ENCODE assay signal across 22 cellular contexts in the genomic region with DNA sequence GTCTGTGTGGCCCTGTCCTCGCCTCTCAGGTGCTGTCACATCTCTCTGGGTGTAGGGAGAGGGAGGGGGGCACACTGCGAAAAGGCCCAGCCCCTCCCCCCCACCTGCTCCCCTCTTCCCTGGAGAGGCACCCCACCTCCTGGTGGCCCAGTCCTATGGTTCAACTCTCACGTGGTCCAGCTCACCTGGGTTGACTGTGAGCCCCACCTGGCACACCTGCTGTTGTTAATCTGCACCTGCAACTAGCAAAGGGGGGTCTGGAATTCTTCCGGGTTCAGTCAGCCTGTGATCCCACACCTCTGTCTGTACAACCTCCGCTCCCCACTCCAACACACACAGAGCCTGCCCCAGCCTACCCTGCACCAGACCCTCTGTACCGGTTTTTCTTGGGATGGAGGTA. TPM values are rescaled to one million over a fixed set of nuclear protein-coding genes. Genes with fewer than 3 reads are reported as not detected.
DNase-seq lines count a peak whose midpoint lies in the region; ATAC-seq, FAIRE-seq and TF ChIP-seq lines count a peak whose summit lies in the region.
"Had no signal": no experiment of that assay in that cellular context is flagged by ENCODE, and none has a peak within 500 bp of the region (broad histone marks: within the 10 kb centered on the region; RNA-seq: fewer than 3 reads in every experiment).

No MANE protein-coding gene starts in this region.

- no peak for FAIRE-seq in HepG2 (lab: Jason Lieb, UNC)
- FAIRE-seq: RCC 7860 had no signal

- peak overlapping the region in 1 of 3 experiments; percentile 5; a peak in 1 of 6 replicates for H3K4me3 ChIP-seq in HepG2 (replicated peaks in 1 of 3; ENCODE audit: insufficient read depth in 1 of 3, low read depth in 2 of 3, low read length in 3 of 3)
- H3K4me3 ChIP-seq in right lobe of liver: no peak overlapping the region
- H3K4me3 ChIP-seq in SU-DHL-6 (ENCODE audit: insufficient read depth, low read length, poor library complexity, severe bottlenecking): no peak overlapping the region
- H3K4me3 ChIP-seq: esophagus muscularis mucosa, SK-N-MC, tibial artery had no signal

- peaks cover 1 to 5% of the 10 kb centered on the region in 2 experiments; a peak in 3 of 5 replicates for H3K36me3 ChIP-seq in HepG2 (replicated peaks in 1 of 2; ENCODE audit: control insufficient read depth in 1 of 2, insufficient read depth in 2 of 2, low read length in 2 of 2)
- peaks cover 0 to 1% (median 0%) of the 10 kb centered on the region in 4 donors for H3K36me3 ChIP-seq in right lobe of liver
- no peaks in the 10 kb centered on the region for H3K36me3 ChIP-seq in SU-DHL-6 (ENCODE audit: low read length)

- in situ Hi-C loops in HepG2 (cut with HindIII; ENCODE audit: extremely low pct_ligation_motif_present, low pct_unique_long_range_greater_than_20kb): no loop called here

- TF ChIP-seq RAD21 in HepG2 (CRISPR knock-in tag; IDR thresholded peaks at IDR 0.05): no peak

- peaks cover 33 to 77% of the 10 kb centered on the region in 2 donors for H3K4me1 Mint-ChIP-seq in stimulated activated naive B cell treated with anti-CD40 and anti-IgM and Interleukin-4, amounts not matched to agents 10 μg/mL and 1 μg/mL and 100 μg/mL, for 72 hours

- peaks cover 35 to 40% of the 10 kb centered on the region in 2 donors for H3K36me3 Mint-ChIP-seq in stimulated activated naive B cell treated with anti-CD40 and anti-IgM and Interleukin-4, amounts not matched to agents 10 μg/mL and 1 μg/mL and 100 μg/mL, for 72 hours

- H3K9ac ChIP-seq in HepG2 (ENCODE audit: insufficient read depth, low read depth, low read length): no peak overlapping the region
- H3K9ac ChIP-seq in SU-DHL-6 (ENCODE audit: low read length): no peak overlapping the region
- H3K9ac ChIP-seq: parathyroid adenoma had no signal

- no peak overlapping the region for H2AFZ ChIP-seq in HepG2 (ENCODE audit: low read length)
- no peak overlapping the region for H2AFZ ChIP-seq in SU-DHL-6 (ENCODE audit: low read depth, low read length, severe bottlenecking)
- H2AFZ ChIP-seq: parathyroid adenoma had no signal

- H3K9me3 ChIP-seq in HepG2 (ENCODE audit: low read length) (no peaks in the 10 kb centered on the region), right lobe of liver (no peaks in the 10 kb centered on the region), SU-DHL-6 (ENCODE audit: insufficient read depth, low read length) (no peaks in the 10 kb centered on the region)
- H3K9me3 ChIP-seq: esophagus muscularis mucosa, tibial artery had no signal

- no peak; the same call in 1 of the 2 replicates for TF ChIP-seq CTCF in HepG2 (CRISPR knock-in tag; IDR thresholded peaks at IDR 0.05)
- no peak for TF ChIP-seq CTCF in right lobe of liver (IDR thresholded peaks at IDR 0.05)
- TF ChIP-seq CTCF in SU-DHL-6 (IDR thresholded peaks at IDR 0.05; ENCODE audit: insufficient read depth, low read length, poor library complexity, severe bottlenecking): no peak

- peak overlapping the region; percentile 87 for H3K4me2 ChIP-seq in HepG2 (ENCODE audit: low read depth, low read length)
- peak overlapping the region; percentile 22 for H3K4me2 ChIP-seq in SU-DHL-6 (ENCODE audit: low read depth, low read length, poor library complexity, severe bottlenecking)

- H3K4me3 Mint-ChIP-seq in stimulated activated naive B cell treated with anti-CD40 and anti-IgM and Interleukin-4, amounts not matched to agents 10 μg/mL and 1 μg/mL and 100 μg/mL, for 72 hours: peak overlapping the region in 1 of 2 donors; percentile 13
- H3K4me3 Mint-ChIP-seq: activated naive CD8-positive, alpha-beta T cell treated with anti-CD3 and anti-CD28 coated beads, Interleukin-2, amount 10 ng/mL, durations not matched to agents 7 days and 5 days; HFFc6; stimulated activated effector memory CD8-positive, alpha-beta T cell treated with anti-CD3 and anti-CD28 coated beads, Interleukin-12 subunit alpha, Interleukin-12 subunit beta, amount 100 ng/mL, for 72 hours had no signal

- no peak overlapping the region for H3K27ac ChIP-seq in HepG2 (ENCODE audit: extremely low read length, insufficient read depth, low read length)
- no peak overlapping the region for H3K27ac ChIP-seq in right lobe of liver
- peak overlapping the region; percentile 27; the same call in 1 of the 2 replicates for H3K27ac ChIP-seq in SU-DHL-6 (ENCODE audit: low read depth, low read length)
- H3K27ac ChIP-seq: esophagus muscularis mucosa, parathyroid adenoma, SK-N-MC, tibial artery had no signal

- DNase-seq in HepG2 (ENCODE audit: low spot score): no peak
- no peak for DNase-seq in right lobe of liver
- no peak for DNase-seq in stimulated activated naive B cell treated with anti-CD40 and anti-IgM and Interleukin-4, amounts not matched to agents 10 μg/mL and 1 μg/mL and 100 μg/mL, for 72 hours
- DNase-seq in NCI-H1048 (lab: John Stamatoyannopoulos, UW): no peak
- DNase-seq: activated naive CD8-positive, alpha-beta T cell treated with anti-CD3 and anti-CD28 coated beads, Interleukin-2, amount 10 ng/mL, durations not matched to agents 7 days and 5 days; effector memory CD4-positive, alpha-beta T cell; HFFc6; KG1; kidney glomerular epithelial cell; naive thymus-derived CD4-positive, alpha-beta T cell; NK-92 treated with Interleukin-12 subunit alpha and Interleukin-12 subunit beta, amount 100 ng/mL, for 24 hours; tibial artery had no signal

- POLR2A ChIA-PET in HepG2 (lab: Yijun Ruan, JAX): interaction anchor here (1.1 to 1.4 kb wide), 2 partner anchors 15 to 32 kb away, joined by 3 to 4 read pairs; no protein-coding TSS in a partner anchor

- H3K27me3 Mint-ChIP-seq in stimulated activated naive B cell treated with anti-CD40 and anti-IgM and Interleukin-4, amounts not matched to agents 10 μg/mL and 1 μg/mL and 100 μg/mL, for 72 hours: no peaks in the 10 kb centered on the region
- H3K27me3 Mint-ChIP-seq: naive thymus-derived CD4-positive, alpha-beta T cell had no signal

- H3K27me3 ChIP-seq in HepG2 (ENCODE audit: control insufficient read depth in 1 of 2, insufficient read depth in 2 of 2, low read length in 2 of 2) (peaks cover 0 to 2% of the 10 kb centered on the region in 2 experiments; a peak in 1 of 5 replicates), right lobe of liver (no peaks in the 10 kb centered on the region), SU-DHL-6 (ENCODE audit: low read length) (no peaks in the 10 kb centered on the region)
- H3K27me3 ChIP-seq: esophagus muscularis mucosa, tibial artery had no signal

- no peaks in the 10 kb centered on the region for H3K9me3 Mint-ChIP-seq in stimulated activated naive B cell treated with anti-CD40 and anti-IgM and Interleukin-4, amounts not matched to agents 10 μg/mL and 1 μg/mL and 100 μg/mL, for 72 hours
- H3K9me3 Mint-ChIP-seq: activated naive CD8-positive, alpha-beta T cell treated with anti-CD3 and anti-CD28 coated beads, Interleukin-2, amount 10 ng/mL, durations not matched to agents 7 days and 5 days; HFFc6; naive thymus-derived CD4-positive, alpha-beta T cell; stimulated activated effector memory CD8-positive, alpha-beta T cell treated with anti-CD3 and anti-CD28 coated beads, Interleukin-12 subunit alpha, Interleukin-12 subunit beta, amount 100 ng/mL, for 72 hours had no signal

- peaks cover 5% of the 10 kb centered on the region; the same call in 1 of the 2 replicates for H4K20me1 ChIP-seq in HepG2 (ENCODE audit: insufficient read depth, low read length)
- H4K20me1 ChIP-seq in SU-DHL-6 (ENCODE audit: low read depth, low read length): no peaks in the 10 kb centered on the region; the same call in 1 of the 2 replicates

- 28% methylated on average over 5 of the region's 6 CpGs for WGBS in HepG2 (ENCODE audit: low lambda C conversion rate)
- 62% methylated on average over 3 of the region's 6 CpGs for WGBS in right lobe of liver (ENCODE audit: insufficient coverage, low coverage, low lambda C conversion rate, missing lambda C conversion rate)

- H3K4me1 ChIP-seq in HepG2 (ENCODE audit: insufficient read depth, low read length) (peaks cover 65% of the 10 kb centered on the region), right lobe of liver (peaks cover 0 to 7% (median 0%) of the 10 kb centered on the region in 4 donors)

- peaks cover 16% of the 10 kb centered on the region for H3F3A ChIP-seq in SU-DHL-6 (ENCODE audit: insufficient read depth)

- TF ChIP-seq EP300 in HepG2 (IDR thresholded peaks at IDR 0.05; ENCODE audit: low read depth in 2 of 2, low read length in 2 of 2): no peak
- TF ChIP-seq EP300 in HepG2 (CRISPR knock-in tag; IDR thresholded peaks at IDR 0.05; ENCODE audit: borderline replicate concordance): no peak

- intact Hi-C loops in HepG2 (cut with micrococcal nuclease; ENCODE audit: unreplicated experiment): loop anchor here (5.0 kb wide), 1 partner anchor 39 kb away; a partner anchor contains a TSS
- intact Hi-C loops in right lobe of liver (cut with DNase I): loop anchor here in 1 of 2 donors (5.0 kb wide), 1 partner anchor 54 kb away; no protein-coding TSS in a partner anchor

- no peaks in the 10 kb centered on the region for H3K9me2 ChIP-seq in SU-DHL-6 (replicated peaks; ENCODE audit: insufficient read depth, low read length)

- no TSS peak for BruUV-seq in HepG2 (replicated peaks; lab: Mats Ljungman, UMichigan)

- H3K27ac Mint-ChIP-seq in stimulated activated naive B cell treated with anti-CD40 and anti-IgM and Interleukin-4, amounts not matched to agents 10 μg/mL and 1 μg/mL and 100 μg/mL, for 72 hours: peak overlapping the region; percentile 47
- H3K27ac Mint-ChIP-seq: activated naive CD8-positive, alpha-beta T cell treated with anti-CD3 and anti-CD28 coated beads, Interleukin-2, amount 10 ng/mL, durations not matched to agents 7 days and 5 days; HFFc6; stimulated activated effector memory CD8-positive, alpha-beta T cell treated with anti-CD3 and anti-CD28 coated beads, Interleukin-12 subunit alpha, Interleukin-12 subunit beta, amount 100 ng/mL, for 72 hours had no signal

- H3K79me2 ChIP-seq in HepG2 (ENCODE audit: insufficient read depth, low read length) (peaks cover 8% of the 10 kb centered on the region), SU-DHL-6 (ENCODE audit: insufficient read depth, low read length) (peaks cover 30% of the 10 kb centered on the region)
- H3K79me2 ChIP-seq: parathyroid adenoma had no signal

- ATAC-seq in HepG2 (no peak), right lobe of liver (no peak), GM21737 (IDR thresholded peaks at IDR 0.05; ENCODE audit: unreplicated experiment) (no peak)
- no peak for ATAC-seq in stimulated activated naive B cell treated with anti-CD40 and anti-IgM and Interleukin-4, amounts not matched to agents 10 μg/mL and 1 μg/mL and 100 μg/mL, for 72 hours (replicated peaks)
- ATAC-seq: activated CD4-positive, CD25-positive, alpha-beta regulatory T cell treated with anti-CD3 and anti-CD28 coated beads, Interleukin-2, amount 50 U/mL, for 24 hours; naive thymus-derived CD4-positive, alpha-beta T cell; sciatic nerve; stimulated activated effector memory CD8-positive, alpha-beta T cell treated with anti-CD3 and anti-CD28 coated beads, Interleukin-12 subunit alpha, Interleukin-12 subunit beta, amount 100 ng/mL, for 72 hours had no signal

- no peak for TF ChIP-seq POLR2A in HepG2 (IDR thresholded peaks at IDR 0.05; ENCODE audit: insufficient read depth in 1 of 2, low read depth in 2 of 2, low read length in 2 of 2)
- TF ChIP-seq POLR2A in right lobe of liver (IDR thresholded peaks at IDR 0.05): no peak

- CTCF ChIA-PET in HepG2 (lab: Yijun Ruan, JAX; ENCODE audit: low intra/inter-chr PET ratio, low total read pairs): no interaction called here

RNA-seq across cellular contexts. Expression of a gene that starts 2.0 kb away (rescaled TPM):
- total RNA-seq in HepG2 (2016; rRNA removed; fragmentation: Illumina TruSeq; extraction: Trizol): 28.7 and 46.7 TPM in 2 replicates
- 15.8 and 18.7 TPM in 2 replicates for total RNA-seq in HepG2 (2016; cell fraction: cytosol; rRNA removed; fragmentation: Illumina TruSeq; extraction: Trizol; ENCODE audit: low read depth)
- 21.7 and 51.0 TPM in 2 replicates for total RNA-seq in HepG2 (2016; cell fraction: insoluble cytoplasmic fraction; rRNA removed; fragmentation: Illumina TruSeq; extraction: Trizol)
- total RNA-seq in HepG2 (2016; cell fraction: membrane; rRNA removed; fragmentation: Illumina TruSeq; extraction: Trizol): 31.9 and 34.8 TPM in 2 replicates
- total RNA-seq in HepG2 (2016; cell fraction: nucleus; rRNA removed; fragmentation: Illumina TruSeq; extraction: Trizol): 43.0 and 51.6 TPM in 2 replicates
- 170 and 192 TPM in 2 replicates for polyA plus RNA-seq in HepG2 (2011; rRNA removed)
- polyA plus RNA-seq in HepG2 (2011; cell fraction: cytosol; rRNA removed): 200 and 244 TPM in 2 replicates
- 116 and 129 TPM in 2 replicates for polyA plus RNA-seq in HepG2 (2011; cell fraction: nucleus; rRNA removed)
- polyA plus RNA-seq in HepG2 (2012): 52.7 and 59.2 TPM in 2 replicates
- polyA plus RNA-seq in HepG2 (2016; cell fraction: cytosol; fragmentation: Illumina TruSeq; extraction: Trizol; ENCODE audit: low read depth): 35.1 and 40.6 TPM in 2 replicates
- polyA plus RNA-seq in HepG2 (2016; cell fraction: insoluble cytoplasmic fraction; fragmentation: Illumina TruSeq; extraction: Trizol; ENCODE audit: low read depth): 52.5 and 60.0 TPM in 2 replicates
- 62.1 and 68.8 TPM in 2 replicates for polyA plus RNA-seq in HepG2 (2016; cell fraction: membrane; fragmentation: Illumina TruSeq; extraction: Trizol; ENCODE audit: low read depth)
- 160 and 166 TPM in 2 replicates for polyA plus RNA-seq in HepG2 (2016; cell fraction: nucleus; fragmentation: Illumina TruSeq; extraction: Trizol; ENCODE audit: insufficient read depth, low read depth)
- 231 and 401 TPM in 2 replicates for polyA minus RNA-seq in HepG2 (2011; rRNA and poly(A)+ RNA removed; ENCODE audit: low replicate concordance)
- 73.3 and 75.3 TPM in 2 replicates for polyA minus RNA-seq in HepG2 (2011; cell fraction: cytosol; rRNA and poly(A)+ RNA removed)
- polyA minus RNA-seq in HepG2 (2011; cell fraction: nucleus; rRNA and poly(A)+ RNA removed): 23.0 and 28.7 TPM in 2 replicates
- total RNA-seq in right lobe of liver: 10 to 100 TPM; 43.3 to 55.8 (median 50.4) TPM

RNA-seq across cellular contexts. Expression of a gene that starts 20.2 kb away (rescaled TPM):
- 0.22 and 1.7 TPM in 2 replicates for total RNA-seq in HepG2 (2016; rRNA removed; fragmentation: Illumina TruSeq; extraction: Trizol)
- 0.51 and 0.88 TPM in 2 replicates for total RNA-seq in HepG2 (2016; cell fraction: cytosol; rRNA removed; fragmentation: Illumina TruSeq; extraction: Trizol; ENCODE audit: low read depth)
- total RNA-seq in HepG2 (2016; cell fraction: insoluble cytoplasmic fraction; rRNA removed; fragmentation: Illumina TruSeq; extraction: Trizol): 0.84 and 0.86 TPM in 2 replicates
- total RNA-seq in HepG2 (2016; cell fraction: membrane; rRNA removed; fragmentation: Illumina TruSeq; extraction: Trizol): 1.1 and 1.2 TPM in 2 replicates
- 0.38 and 2.4 TPM in 2 replicates for total RNA-seq in HepG2 (2016; cell fraction: nucleus; rRNA removed; fragmentation: Illumina TruSeq; extraction: Trizol)
- 1.9 and 2.8 TPM in 2 replicates for polyA plus RNA-seq in HepG2 (2011; rRNA removed)
- polyA plus RNA-seq in HepG2 (2011; cell fraction: cytosol; rRNA removed): 1.1 and 1.8 TPM in 2 replicates
- 5.8 and 10.0 TPM in 2 replicates for polyA plus RNA-seq in HepG2 (2011; cell fraction: nucleus; rRNA removed)
- polyA plus RNA-seq in HepG2 (2012): 1.5 and 2.2 TPM in 2 replicates
- 0.23 and 0.46 TPM in 2 replicates for polyA plus RNA-seq in HepG2 (2016; cell fraction: cytosol; fragmentation: Illumina TruSeq; extraction: Trizol; ENCODE audit: low read depth)
- polyA plus RNA-seq in HepG2 (2016; cell fraction: insoluble cytoplasmic fraction; fragmentation: Illumina TruSeq; extraction: Trizol; ENCODE audit: low read depth): 0.60 TPM in 1 of 2 replicates, not detected in the other
- polyA plus RNA-seq in HepG2 (2016; cell fraction: membrane; fragmentation: Illumina TruSeq; extraction: Trizol; ENCODE audit: low read depth): 0.59 and 1.1 TPM in 2 replicates
- 2.4 and 2.9 TPM in 2 replicates for polyA plus RNA-seq in HepG2 (2016; cell fraction: nucleus; fragmentation: Illumina TruSeq; extraction: Trizol; ENCODE audit: insufficient read depth, low read depth)
- polyA minus RNA-seq in HepG2 (2011; rRNA and poly(A)+ RNA removed; ENCODE audit: low replicate concordance): 0.72 TPM in 1 of 2 replicates, not detected in the other
- not detected in 2 replicates for polyA minus RNA-seq in HepG2 (2011; cell fraction: cytosol; rRNA and poly(A)+ RNA removed)
- 1.5 and 3.1 TPM in 2 replicates for polyA minus RNA-seq in HepG2 (2011; cell fraction: nucleus; rRNA and poly(A)+ RNA removed)
- total RNA-seq in right lobe of liver: not detected
- total RNA-seq: activated naive CD8-positive, alpha-beta T cell treated with anti-CD3 and anti-CD28 coated beads, Interleukin-2, amount 10 ng/mL, durations not matched to agents 7 days and 5 days; chondrocyte; esophagus muscularis mucosa; HFFc6 had no signal
- polyA plus RNA-seq: naive thymus-derived CD4-positive, alpha-beta T cell had no signal

RNA-seq across cellular contexts. Expression of a gene that starts 20.4 kb away (rescaled TPM):
- 96.0 and 114 TPM in 2 replicates for total RNA-seq in HepG2 (2016; rRNA removed; fragmentation: Illumina TruSeq; extraction: Trizol)
- total RNA-seq in HepG2 (2016; cell fraction: cytosol; rRNA removed; fragmentation: Illumina TruSeq; extraction: Trizol; ENCODE audit: low read depth): 20.1 and 22.9 TPM in 2 replicates
- total RNA-seq in HepG2 (2016; cell fraction: insoluble cytoplasmic fraction; rRNA removed; fragmentation: Illumina TruSeq; extraction: Trizol): 95.6 and 109 TPM in 2 replicates
- total RNA-seq in HepG2 (2016; cell fraction: membrane; rRNA removed; fragmentation: Illumina TruSeq; extraction: Trizol): 30.2 and 33.7 TPM in 2 replicates
- total RNA-seq in HepG2 (2016; cell fraction: nucleus; rRNA removed; fragmentation: Illumina TruSeq; extraction: Trizol): 38.0 and 39.0 TPM in 2 replicates
- 33.2 and 45.0 TPM in 2 replicates for polyA plus RNA-seq in HepG2 (2011; rRNA removed)
- polyA plus RNA-seq in HepG2 (2011; cell fraction: cytosol; rRNA removed): 36.3 and 78.7 TPM in 2 replicates
- 27.9 and 41.4 TPM in 2 replicates for polyA plus RNA-seq in HepG2 (2011; cell fraction: nucleus; rRNA removed)
- polyA plus RNA-seq in HepG2 (2012): 15.9 and 24.5 TPM in 2 replicates
- polyA plus RNA-seq in HepG2 (2016; cell fraction: cytosol; fragmentation: Illumina TruSeq; extraction: Trizol; ENCODE audit: low read depth): 18.4 and 18.5 TPM in 2 replicates
- polyA plus RNA-seq in HepG2 (2016; cell fraction: insoluble cytoplasmic fraction; fragmentation: Illumina TruSeq; extraction: Trizol; ENCODE audit: low read depth): 130 and 138 TPM in 2 replicates
- 21.2 and 23.8 TPM in 2 replicates for polyA plus RNA-seq in HepG2 (2016; cell fraction: membrane; fragmentation: Illumina TruSeq; extraction: Trizol; ENCODE audit: low read depth)
- 61.0 and 63.4 TPM in 2 replicates for polyA plus RNA-seq in HepG2 (2016; cell fraction: nucleus; fragmentation: Illumina TruSeq; extraction: Trizol; ENCODE audit: insufficient read depth, low read depth)
- 74.6 and 146 TPM in 2 replicates for polyA minus RNA-seq in HepG2 (2011; rRNA and poly(A)+ RNA removed; ENCODE audit: low replicate concordance)
- 21.4 and 38.3 TPM in 2 replicates for polyA minus RNA-seq in HepG2 (2011; cell fraction: cytosol; rRNA and poly(A)+ RNA removed)
- polyA minus RNA-seq in HepG2 (2011; cell fraction: nucleus; rRNA and poly(A)+ RNA removed): 10.7 and 15.2 TPM in 2 replicates
- 1 to 10 TPM; 2.1 to 8.3 (median 4.7) TPM for total RNA-seq in right lobe of liver

RNA-seq across cellular contexts. Expression of a gene that starts 20.7 kb away (rescaled TPM):
- total RNA-seq in HepG2 (2016; rRNA removed; fragmentation: Illumina TruSeq; extraction: Trizol): 270 and 327 TPM in 2 replicates
- total RNA-seq in HepG2 (2016; cell fraction: cytosol; rRNA removed; fragmentation: Illumina TruSeq; extraction: Trizol; ENCODE audit: low read depth): 87.2 and 91.8 TPM in 2 replicates
- total RNA-seq in HepG2 (2016; cell fraction: insoluble cytoplasmic fraction; rRNA removed; fragmentation: Illumina TruSeq; extraction: Trizol): 272 and 349 TPM in 2 replicates
- total RNA-seq in HepG2 (2016; cell fraction: membrane; rRNA removed; fragmentation: Illumina TruSeq; extraction: Trizol): 147 and 156 TPM in 2 replicates
- 146 and 156 TPM in 2 replicates for total RNA-seq in HepG2 (2016; cell fraction: nucleus; rRNA removed; fragmentation: Illumina TruSeq; extraction: Trizol)
- polyA plus RNA-seq in HepG2 (2011; rRNA removed): 249 and 317 TPM in 2 replicates
- polyA plus RNA-seq in HepG2 (2011; cell fraction: cytosol; rRNA removed): 229 and 274 TPM in 2 replicates
- 417 and 490 TPM in 2 replicates for polyA plus RNA-seq in HepG2 (2011; cell fraction: nucleus; rRNA removed)
- 302 and 303 TPM in 2 replicates for polyA plus RNA-seq in HepG2 (2012)
- polyA plus RNA-seq in HepG2 (2016; cell fraction: cytosol; fragmentation: Illumina TruSeq; extraction: Trizol; ENCODE audit: low read depth): 66.5 and 75.3 TPM in 2 replicates
- polyA plus RNA-seq in HepG2 (2016; cell fraction: insoluble cytoplasmic fraction; fragmentation: Illumina TruSeq; extraction: Trizol; ENCODE audit: low read depth): 406 and 430 TPM in 2 replicates
- polyA plus RNA-seq in HepG2 (2016; cell fraction: membrane; fragmentation: Illumina TruSeq; extraction: Trizol; ENCODE audit: low read depth): 103 and 126 TPM in 2 replicates
- polyA plus RNA-seq in HepG2 (2016; cell fraction: nucleus; fragmentation: Illumina TruSeq; extraction: Trizol; ENCODE audit: insufficient read depth, low read depth): 409 and 442 TPM in 2 replicates
- polyA minus RNA-seq in HepG2 (2011; rRNA and poly(A)+ RNA removed; ENCODE audit: low replicate concordance): 60.4 and 341 TPM in 2 replicates
- polyA minus RNA-seq in HepG2 (2011; cell fraction: cytosol; rRNA and poly(A)+ RNA removed): 127 and 156 TPM in 2 replicates
- polyA minus RNA-seq in HepG2 (2011; cell fraction: nucleus; rRNA and poly(A)+ RNA removed): 114 and 156 TPM in 2 replicates
- 100 to 1,000 TPM in 5 of 6 experiments, 10 to 100 TPM in 1; 96.6 to 156 (median 142) TPM for total RNA-seq in right lobe of liver

RNA-seq across cellular contexts. Expression of a gene that starts 35.8 kb away (rescaled TPM):
- total RNA-seq in HepG2 (2016; rRNA removed; fragmentation: Illumina TruSeq; extraction: Trizol) (0.08 and 0.53 TPM in 2 replicates), right lobe of liver (1 to 10 TPM; 2.4 to 7.2 (median 4.8) TPM)
- 0.09 and 0.61 TPM in 2 replicates for total RNA-seq in HepG2 (2016; cell fraction: cytosol; rRNA removed; fragmentation: Illumina TruSeq; extraction: Trizol; ENCODE audit: low read depth)
- 0.04 and 0.65 TPM in 2 replicates for total RNA-seq in HepG2 (2016; cell fraction: insoluble cytoplasmic fraction; rRNA removed; fragmentation: Illumina TruSeq; extraction: Trizol)
- total RNA-seq in HepG2 (2016; cell fraction: membrane; rRNA removed; fragmentation: Illumina TruSeq; extraction: Trizol): 0.83 TPM in 2 replicates
- 0.85 and 1.9 TPM in 2 replicates for total RNA-seq in HepG2 (2016; cell fraction: nucleus; rRNA removed; fragmentation: Illumina TruSeq; extraction: Trizol)
- polyA plus RNA-seq in HepG2 (2011; rRNA removed): 7.8 and 11.1 TPM in 2 replicates
- 5.7 and 7.7 TPM in 2 replicates for polyA plus RNA-seq in HepG2 (2011; cell fraction: cytosol; rRNA removed)
- 35.7 and 61.8 TPM in 2 replicates for polyA plus RNA-seq in HepG2 (2011; cell fraction: nucleus; rRNA removed)
- polyA plus RNA-seq in HepG2 (2012): 5.3 and 8.8 TPM in 2 replicates
- polyA plus RNA-seq in HepG2 (2016; cell fraction: cytosol; fragmentation: Illumina TruSeq; extraction: Trizol; ENCODE audit: low read depth): 0.12 TPM in 1 of 2 replicates, not detected in the other
- polyA plus RNA-seq in HepG2 (2016; cell fraction: insoluble cytoplasmic fraction; fragmentation: Illumina TruSeq; extraction: Trizol; ENCODE audit: low read depth): 0.13 and 0.74 TPM in 2 replicates
- polyA plus RNA-seq in HepG2 (2016; cell fraction: membrane; fragmentation: Illumina TruSeq; extraction: Trizol; ENCODE audit: low read depth): 0.10 and 0.13 TPM in 2 replicates
- polyA plus RNA-seq in HepG2 (2016; cell fraction: nucleus; fragmentation: Illumina TruSeq; extraction: Trizol; ENCODE audit: insufficient read depth, low read depth): 0.76 and 1.7 TPM in 2 replicates
- 0.51 and 13.2 TPM in 2 replicates for polyA minus RNA-seq in HepG2 (2011; rRNA and poly(A)+ RNA removed; ENCODE audit: low replicate concordance)
- polyA minus RNA-seq in HepG2 (2011; cell fraction: cytosol; rRNA and poly(A)+ RNA removed): 4.5 and 4.8 TPM in 2 replicates
- polyA minus RNA-seq in HepG2 (2011; cell fraction: nucleus; rRNA and poly(A)+ RNA removed): 12.2 and 14.3 TPM in 2 replicates
- total RNA-seq: HFFc6 had no signal
